In the genomic region with DNA sequence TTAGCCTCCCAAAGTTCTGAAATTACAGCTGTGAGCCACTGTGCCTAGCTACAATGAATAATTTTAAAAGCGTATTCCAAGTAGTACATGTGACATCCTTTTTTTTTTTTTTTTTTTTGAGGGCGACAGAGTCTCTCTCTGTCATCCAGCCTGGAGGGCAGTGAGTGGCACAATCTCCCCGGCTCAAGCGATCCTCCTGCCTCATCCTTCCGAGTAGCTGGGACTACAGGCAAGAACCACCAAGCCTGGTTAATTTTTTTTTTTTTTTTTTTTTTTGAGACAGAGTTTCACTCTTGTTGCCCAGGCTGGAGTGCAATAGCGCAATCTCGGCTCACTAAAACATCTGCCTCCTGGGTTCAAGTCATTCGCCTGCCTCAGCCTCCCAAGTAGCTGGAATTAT, we compare ENCODE assay signal across 28 cellular contexts. TPM values are rescaled to one million over a fixed set of nuclear protein-coding genes. Genes with fewer than 3 reads are reported as not detected.
"Had no signal": no experiment of that assay in that cellular context is flagged by ENCODE, and none has a peak within 500 bp of the region (broad histone marks: within the 10 kb centered on the region; RNA-seq: fewer than 3 reads in every experiment).

No MANE protein-coding gene starts in this region.

- H3K36me3 ChIP-seq: neural progenitor cell, ovary, right lobe of liver, sigmoid colon, stomach, tibial artery, transverse colon, upper lobe of left lung, vagina had no signal

- H3K36me3 Mint-ChIP-seq: naive thymus-derived CD8-positive, alpha-beta T cell; natural killer cell treated with Interleukin-12 subunit alpha and Interleukin-12 subunit beta and Interleukin-15 and Interleukin-18, amount 100 ng/mL, for 72 hours; neural progenitor cell; stimulated activated naive B cell treated with anti-CD40 and anti-IgM and Interleukin-4, amounts not matched to agents 10 μg/mL and 1 μg/mL and 100 μg/mL, for 72 hours had no signal

- H3K4me3 ChIP-seq: neural progenitor cell, ovary, psoas muscle, right lobe of liver, sigmoid colon, stomach, testis, tibial artery, transverse colon, upper lobe of left lung, vagina had no signal

- H3K27ac ChIP-seq: neural progenitor cell, ovary, parathyroid adenoma, psoas muscle, right lobe of liver, sigmoid colon, testis, tibial artery, transverse colon, upper lobe of left lung, vagina had no signal

- DNase-seq: naive thymus-derived CD8-positive, alpha-beta T cell; occipital lobe; ovary; psoas muscle; right lobe of liver; sigmoid colon; small intestine; stimulated activated CD4-positive, alpha-beta T cell treated with anti-CD3 and anti-CD28 coated beads, Interleukin-15, amount 100 ng/mL, for 24 hours; stimulated activated CD4-positive, alpha-beta T cell treated with anti-CD3 and anti-CD28 coated beads, Interleukin-2, amount 100 ng/mL, for 24 hours; stimulated activated CD4-positive, alpha-beta T cell treated with anti-CD3 and anti-CD28 coated beads, Interleukin-2, amount 100 ng/mL, for 48 hours; stimulated activated CD4-positive, alpha-beta T cell treated with anti-CD3 and anti-CD28 coated beads, Interleukin-4, amount 100 ng/mL, for 24 hours; stimulated activated naive B cell treated with anti-CD40 and anti-IgM and Interleukin-4, amounts not matched to agents 10 μg/mL and 1 μg/mL and 100 μg/mL, for 72 hours; stimulated activated naive CD4-positive, alpha-beta T cell treated with Interleukin-2 at 50 U/mL for 16 hours; stomach; testis; tibial artery; transverse colon; upper lobe of left lung had no signal

- H3K27me3 Mint-ChIP-seq: naive thymus-derived CD8-positive, alpha-beta T cell; natural killer cell treated with Interleukin-12 subunit alpha and Interleukin-12 subunit beta and Interleukin-15 and Interleukin-18, amount 100 ng/mL, for 72 hours; progenitor cell of endocrine pancreas; stimulated activated naive B cell treated with anti-CD40 and anti-IgM and Interleukin-4, amounts not matched to agents 10 μg/mL and 1 μg/mL and 100 μg/mL, for 72 hours; stimulated activated naive CD8-positive, alpha-beta T cell treated with anti-CD3 and anti-CD28 coated beads, Interleukin-15, Interleukin-2, amounts not matched to agents 100 ng/mL and 50 ng/mL, for 24 hours had no signal

- H2AFZ ChIP-seq: neural progenitor cell, parathyroid adenoma had no signal

- ATAC-seq: naive thymus-derived CD8-positive, alpha-beta T cell; natural killer cell treated with Interleukin-12 subunit alpha and Interleukin-12 subunit beta and Interleukin-15 and Interleukin-18, amount 100 ng/mL, for 72 hours; psoas muscle; right cardiac atrium; right lobe of liver; stimulated activated effector memory CD8-positive, alpha-beta T cell treated with anti-CD3 and anti-CD28 coated beads, Interleukin-12 subunit alpha, Interleukin-12 subunit beta, amount 100 ng/mL, for 72 hours; stimulated activated naive B cell treated with anti-CD40 and anti-IgM and Interleukin-4, amounts not matched to agents 10 μg/mL and 1 μg/mL and 100 μg/mL, for 72 hours had no signal

- H3K4me2 ChIP-seq: neural progenitor cell had no signal

- H3K4me3 Mint-ChIP-seq: naive thymus-derived CD8-positive, alpha-beta T cell; natural killer cell treated with Interleukin-12 subunit alpha and Interleukin-12 subunit beta and Interleukin-15 and Interleukin-18, amount 100 ng/mL, for 72 hours; stimulated activated effector memory CD8-positive, alpha-beta T cell treated with anti-CD3 and anti-CD28 coated beads, Interleukin-12 subunit alpha, Interleukin-12 subunit beta, amount 100 ng/mL, for 72 hours; stimulated activated naive B cell treated with anti-CD40 and anti-IgM and Interleukin-4, amounts not matched to agents 10 μg/mL and 1 μg/mL and 100 μg/mL, for 72 hours; stimulated activated naive CD8-positive, alpha-beta T cell treated with anti-CD3 and anti-CD28 coated beads, Interleukin-15, Interleukin-2, amounts not matched to agents 100 ng/mL and 50 ng/mL, for 24 hours had no signal

- H3K9me3 ChIP-seq: psoas muscle, right lobe of liver, sigmoid colon, stomach, testis, tibial artery, transverse colon, upper lobe of left lung, vagina had no signal

- H3K9me3 Mint-ChIP-seq: naive thymus-derived CD8-positive, alpha-beta T cell; natural killer cell treated with Interleukin-12 subunit alpha and Interleukin-12 subunit beta and Interleukin-15 and Interleukin-18, amount 100 ng/mL, for 72 hours; neural progenitor cell; stimulated activated effector memory CD8-positive, alpha-beta T cell treated with anti-CD3 and anti-CD28 coated beads, Interleukin-12 subunit alpha, Interleukin-12 subunit beta, amount 100 ng/mL, for 72 hours; stimulated activated naive B cell treated with anti-CD40 and anti-IgM and Interleukin-4, amounts not matched to agents 10 μg/mL and 1 μg/mL and 100 μg/mL, for 72 hours; stimulated activated naive CD8-positive, alpha-beta T cell treated with anti-CD3 and anti-CD28 coated beads, Interleukin-15, Interleukin-2, amounts not matched to agents 100 ng/mL and 50 ng/mL, for 24 hours had no signal

- H3K27me3 ChIP-seq: neural progenitor cell, ovary, right lobe of liver, sigmoid colon, stomach, testis, tibial artery, transverse colon, upper lobe of left lung, vagina had no signal

- H3K4me1 ChIP-seq: psoas muscle, right lobe of liver had no signal

- H3K79me2 ChIP-seq: parathyroid adenoma had no signal

- H3K9ac ChIP-seq: neural progenitor cell, parathyroid adenoma had no signal

- H3K27ac Mint-ChIP-seq: natural killer cell treated with Interleukin-12 subunit alpha and Interleukin-12 subunit beta and Interleukin-15 and Interleukin-18, amount 100 ng/mL, for 72 hours; neural progenitor cell; stimulated activated naive B cell treated with anti-CD40 and anti-IgM and Interleukin-4, amounts not matched to agents 10 μg/mL and 1 μg/mL and 100 μg/mL, for 72 hours; stimulated activated naive CD8-positive, alpha-beta T cell treated with anti-CD3 and anti-CD28 coated beads, Interleukin-15, Interleukin-2, amounts not matched to agents 100 ng/mL and 50 ng/mL, for 24 hours had no signal

RNA-seq across cellular contexts. Expression of gene PRRG2, which starts 6.1 kb away (rescaled TPM):
- total RNA-seq: skeletal muscle tissue had no signal
- polyA plus RNA-seq: neural cell had no signal

RNA-seq across cellular contexts. Expression of gene RRAS, which starts 52.7 kb away (rescaled TPM):
- polyA plus RNA-seq: neural cell had no signal
